In genomic region chr1:164771568-164772350, GRCh38 we compare ENCODE assay signal across 10 cellular contexts.
A peak's percentile ranks its signal among the peaks of the same experiment; 100 is the strongest.
DNase-seq lines count a peak whose midpoint lies in the region; ATAC-seq and TF ChIP-seq lines count a peak whose summit lies in the region.
"Had no signal": no experiment of that assay in that cellular context is flagged by ENCODE, and none has a peak within 500 bp of the region (broad histone marks: within the 10 kb centered on the region; RNA-seq: fewer than 3 reads in every experiment).

No MANE protein-coding gene starts in this region.

- peak overlapping the region; percentile 39 for H3K4me3 Mint-ChIP-seq in glutamatergic neuron (ENCODE audit: unreplicated experiment)
- H3K4me3 Mint-ChIP-seq: activated T-cell treated with anti-CD3 and anti-CD28 coated beads, Interleukin-2, amount 50 U/mL, for 4 hours had no signal

- WGBS in SK-N-SH (ENCODE audit: low lambda C conversion rate) = 24% methylated on average over 8 of the region's 8 CpGs

- no peaks in the 10 kb centered on the region for H4K20me1 ChIP-seq in HCT116 (ENCODE audit: insufficient read depth)
- H4K20me1 ChIP-seq in SK-N-SH (ENCODE audit: insufficient read depth) = no peaks in the 10 kb centered on the region

- H3K79me2 ChIP-seq in HCT116 (ENCODE audit: insufficient read depth, low read length) (no peaks in the 10 kb centered on the region), SK-N-SH (ENCODE audit: insufficient read depth) (no peaks in the 10 kb centered on the region)

- H3K9me3 ChIP-seq in HCT116 (ENCODE audit: control insufficient read depth in 1 of 2, insufficient read depth in 1 of 2, low read depth in 1 of 2, low read length in 2 of 2) (no peaks in the 10 kb centered on the region), SK-N-SH (no peaks in the 10 kb centered on the region), skeletal muscle satellite cell (replicated peaks; ENCODE audit: low read length) (no peaks in the 10 kb centered on the region)
- H3K9me3 ChIP-seq: neutrophil had no signal

- no peak for TF ChIP-seq POLR2A in HCT116 (IDR thresholded peaks at IDR 0.05; ENCODE audit: borderline replicate concordance, extremely low read depth, insufficient read depth, insufficient read length)

- no peaks in the 10 kb centered on the region for H3K36me3 ChIP-seq in HCT116 (ENCODE audit: control insufficient read depth in 1 of 2, insufficient read depth in 2 of 2, low read length in 2 of 2)
- H3K36me3 ChIP-seq in SK-N-SH (replicated peaks in 1 of 2; ENCODE audit: control insufficient read depth in 1 of 2, insufficient read depth in 2 of 2, low read length in 1 of 2) = no peaks in the 10 kb centered on the region
- H3K36me3 ChIP-seq in skeletal muscle satellite cell (ENCODE audit: insufficient read depth, low read length) = no peaks in the 10 kb centered on the region
- H3K36me3 ChIP-seq: neutrophil had no signal

- peaks cover 4% of the 10 kb centered on the region for H3K9me3 Mint-ChIP-seq in glutamatergic neuron (ENCODE audit: unreplicated experiment)
- H3K9me3 Mint-ChIP-seq: activated T-cell treated with anti-CD3 and anti-CD28 coated beads, Interleukin-2, amount 50 U/mL, for 4 hours had no signal

- no peak for TF ChIP-seq CTCF in HCT116 (IDR thresholded peaks at IDR 0.05 in 2 of 3, conservative IDR thresholded peaks at IDR 0.05 in 1 of 3; ENCODE audit: borderline replicate concordance in 1 of 3, insufficient read depth in 1 of 3, low read depth in 2 of 3, low read length in 2 of 3)
- no peak for TF ChIP-seq CTCF in SK-N-SH (IDR thresholded peaks at IDR 0.05)
- no peak for TF ChIP-seq CTCF in glutamatergic neuron (IDR thresholded peaks at IDR 0.05; ENCODE audit: partially characterized antibody, unreplicated experiment)

- H3F3A ChIP-seq in SK-N-SH (replicated peaks; ENCODE audit: insufficient read depth) = peaks cover 42% of the 10 kb centered on the region

- H3K36me3 Mint-ChIP-seq in glutamatergic neuron (ENCODE audit: unreplicated experiment) = no peaks in the 10 kb centered on the region

- H3K9ac ChIP-seq in HCT116 (ENCODE audit: low read length) (peak overlapping the region; percentile 42), SK-N-SH (peak overlapping the region; percentile 37), skeletal muscle satellite cell (ENCODE audit: low read depth, low read length) (peak overlapping the region; percentile 60)

- peak in 1 of 2 experiments; percentile 89; a peak in 1 of 4 replicates for TF ChIP-seq EP300 in SK-N-SH (IDR thresholded peaks at IDR 0.05; ENCODE audit: borderline replicate concordance in 1 of 2, low read depth in 1 of 2, low read length in 1 of 2)

- no TSS peak for BruUV-seq in HCT116 (replicated peaks; lab: Mats Ljungman, UMichigan)

- H3K4me1 ChIP-seq in HCT116 (ENCODE audit: control insufficient read depth in 1 of 2, insufficient read depth in 2 of 2, low read length in 2 of 2) (peaks cover 49 to 54% of the 10 kb centered on the region in 2 experiments), SK-N-SH (ENCODE audit: control insufficient read depth in 1 of 2, insufficient read depth in 2 of 2, low read depth in 1 of 2, low read length in 1 of 2) (peaks cover 50% of the 10 kb centered on the region in 2 experiments), skeletal muscle satellite cell (ENCODE audit: control insufficient read depth, insufficient read depth, low read length) (peaks cover 54% of the 10 kb centered on the region)

- H3K27ac Mint-ChIP-seq in glutamatergic neuron (ENCODE audit: unreplicated experiment) = peak overlapping the region; percentile 79

- TF ChIP-seq RAD21 in HCT116 (IDR thresholded peaks at IDR 0.05; ENCODE audit: low read depth) (no peak), SK-N-SH (IDR thresholded peaks at IDR 0.05; ENCODE audit: low read length) (no peak)

- H3K4me3 ChIP-seq in HCT116 (replicated peaks in 1 of 2; ENCODE audit: low read depth in 1 of 2, low read length in 2 of 2) (peak overlapping the region in 1 of 2 experiments; percentile 23; a peak in 1 of 4 replicates), SK-N-SH (ENCODE audit: low read depth in 2 of 2, low read length in 1 of 2) (no peak overlapping the region), skeletal muscle satellite cell (ENCODE audit: low read length) (no peak overlapping the region)

- H3K27ac ChIP-seq in HCT116 (ENCODE audit: low read depth, low read length) (peak overlapping the region; percentile 75), SK-N-SH (ENCODE audit: low read depth in 2 of 2, low read length in 1 of 2) (peak overlapping the region; percentile 93 to 96)
- H3K27ac ChIP-seq: neutrophil had no signal

- CTCF ChIA-PET in HCT116 (lab: Charles Lee) (interaction anchor here (0.9 to 1.3 kb wide), 3 partner anchors 16 to 98 kb away, joined by 3 read pairs; no protein-coding TSS in a partner anchor), SK-N-SH (lab: Yijun Ruan, JAX) (interaction anchor here (0.7 to 1.8 kb wide), 2 partner anchors 15 to 25 kb away, joined by 5 to 10 read pairs; no protein-coding TSS in a partner anchor)

- H3K27me3 Mint-ChIP-seq in glutamatergic neuron (ENCODE audit: unreplicated experiment) = peaks cover 3% of the 10 kb centered on the region

- POLR2A ChIA-PET in HCT116 (lab: Charles Lee) (no interaction called here), SK-N-SH (lab: Yijun Ruan, JAX) (no interaction called here)

- H3K27me3 ChIP-seq in HCT116 (ENCODE audit: insufficient read depth, low read length) (no peaks in the 10 kb centered on the region), SK-N-SH (ENCODE audit: insufficient read depth) (no peaks in the 10 kb centered on the region), skeletal muscle satellite cell (ENCODE audit: control insufficient read depth, insufficient read depth, low read length) (no peaks in the 10 kb centered on the region)

- H3K9me2 ChIP-seq in HCT116 (ENCODE audit: insufficient read depth) = no peaks in the 10 kb centered on the region
- H3K9me2 ChIP-seq in SK-N-SH = no peaks in the 10 kb centered on the region

- intact Hi-C loops in HCT116 (cut with micrococcal nuclease) = no loop called here

- RAD21 ChIA-PET in HCT116 (lab: Charles Lee; ENCODE audit: low non-redundant PET in 1 of 2, low total read pairs in 2 of 2, uncharacterized antibody in 2 of 2, unreplicated experiment in 2 of 2) = no interaction called here

- peak overlapping the region; percentile 79 for H2AFZ ChIP-seq in HCT116 (ENCODE audit: low read depth, low read length, poor library complexity, severe bottlenecking)
- H2AFZ ChIP-seq in SK-N-SH (ENCODE audit: low read depth) = peak overlapping the region; percentile 23; the same call in 1 of the 2 replicates

- peak overlapping the region; percentile 67 for H3K4me2 ChIP-seq in HCT116 (ENCODE audit: low read length)
- H3K4me2 ChIP-seq in SK-N-SH = peak overlapping the region; percentile 44
- H3K4me2 ChIP-seq in skeletal muscle satellite cell (ENCODE audit: low read length) = peak overlapping the region; percentile 59

- H3K4me1 Mint-ChIP-seq in glutamatergic neuron (ENCODE audit: low read depth, unreplicated experiment) = peaks cover 42% of the 10 kb centered on the region

- ATAC-seq in HCT116 (peak; percentile 44), GM19463 (IDR thresholded peaks at IDR 0.05; ENCODE audit: unreplicated experiment) (no peak)
- ATAC-seq: activated T-cell treated with anti-CD3 and anti-CD28 coated beads, Interleukin-2, amount 50 U/mL, for 4 hours had no signal

- DNase-seq in HCT116 (ENCODE audit: low read depth, low spot score) (no peak), SK-N-SH (no peak), glutamatergic neuron (peak; percentile 63), SHP77 treated with DMSO at 0.1 percent for 48 hours (lab: John Stamatoyannopoulos, UW) (no peak), globus pallidus (ENCODE audit: low spot score) (no peak)
- no peak for DNase-seq in activated effector memory CD4-positive, alpha-beta T cell treated with anti-CD3 and anti-CD28 coated beads, Interleukin-2, amount 50 U/mL, for 16 hours
- DNase-seq: activated T-cell treated with anti-CD3 and anti-CD28 coated beads, Interleukin-2, amount 50 U/mL, for 4 hours had no signal

TF ChIP-seq in HCT116, 20 proteins besides CTCF, POLR2A, EP300 and RAD21 (continues in another document):
- TF ChIP-seq JUND (IDR thresholded peaks at IDR 0.05) = peak; percentile 28; the same call in 1 of the 2 replicates
- TF ChIP-seq CBX3 (IDR thresholded peaks at IDR 0.05; ENCODE audit: low read depth) = 0 out of 2 replicates have a peak, but pooled peaks have one; percentile 10
- TF ChIP-seq, protein P1, sequence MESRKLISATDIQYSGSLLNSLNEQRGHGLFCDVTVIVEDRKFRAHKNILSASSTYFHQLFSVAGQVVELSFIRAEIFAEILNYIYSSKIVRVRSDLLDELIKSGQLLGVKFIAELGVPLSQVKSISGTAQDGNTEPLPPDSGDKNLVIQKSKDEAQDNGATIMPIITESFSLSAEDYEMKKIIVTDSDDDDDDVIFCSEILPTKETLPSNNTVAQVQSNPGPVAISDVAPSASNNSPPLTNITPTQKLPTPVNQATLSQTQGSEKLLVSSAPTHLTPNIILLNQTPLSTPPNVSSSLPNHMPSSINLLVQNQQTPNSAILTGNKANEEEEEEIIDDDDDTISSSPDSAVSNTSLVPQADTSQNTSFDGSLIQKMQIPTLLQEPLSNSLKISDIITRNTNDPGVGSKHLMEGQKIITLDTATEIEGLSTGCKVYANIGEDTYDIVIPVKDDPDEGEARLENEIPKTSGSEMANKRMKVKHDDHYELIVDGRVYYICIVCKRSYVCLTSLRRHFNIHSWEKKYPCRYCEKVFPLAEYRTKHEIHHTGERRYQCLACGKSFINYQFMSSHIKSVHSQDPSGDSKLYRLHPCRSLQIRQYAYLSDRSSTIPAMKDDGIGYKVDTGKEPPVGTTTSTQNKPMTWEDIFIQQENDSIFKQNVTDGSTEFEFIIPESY (IDR thresholded peaks at IDR 0.05; ENCODE audit: extremely low read depth, insufficient replicate concordance, low read length) = no peak
